In genomic region chr18:61887838-61888237, GRCh38 we compare ENCODE assay signal across 18 cellular contexts. TPM values are rescaled to one million over a fixed set of nuclear protein-coding genes. Genes with fewer than 3 reads are reported as not detected.
A peak's percentile ranks its signal among the peaks of the same experiment; 100 is the strongest.
DNase-seq lines count a peak whose midpoint lies in the region; ATAC-seq and TF ChIP-seq lines count a peak whose summit lies in the region.
"Had no signal": no experiment of that assay in that cellular context is flagged by ENCODE, and none has a peak within 500 bp of the region (broad histone marks: within the 10 kb centered on the region; RNA-seq: fewer than 3 reads in every experiment).

No MANE protein-coding gene starts in this region.

- ATAC-seq in PC-3 (no peak), HG03135 (IDR thresholded peaks at IDR 0.05; ENCODE audit: unreplicated experiment) (no peak)
- ATAC-seq: HCT116 had no signal

- peak; percentile 85 for DNase-seq in DMS53 (lab: John Stamatoyannopoulos, UW)
- DNase-seq in PC-3, result peak; percentile 20
- no peak for DNase-seq in endodermal cell
- DNase-seq in NCI-H2171 (lab: John Stamatoyannopoulos, UW), result no peak
- no peak for DNase-seq in tibial artery
- DNase-seq in DMS 273 treated with DMSO at 0.1 percent for 48 hours (lab: John Stamatoyannopoulos, UW), result no peak
- DNase-seq: CD4-positive, alpha-beta memory T cell; DMS79 treated with DMSO at 0.1 percent for 48 hours; GF-D8; GOT3; H7; KG1 had no signal

- no peaks in the 10 kb centered on the region for H3K9me2 ChIP-seq in PC-3 (replicated peaks; ENCODE audit: low read length)

- H4K20me1 ChIP-seq in PC-3 (ENCODE audit: low read length), result no peaks in the 10 kb centered on the region

- H3K9me3 ChIP-seq in PC-3 (ENCODE audit: low read length) (no peaks in the 10 kb centered on the region), endodermal cell (ENCODE audit: control insufficient read depth, low read length) (no peaks in the 10 kb centered on the region), tibial artery (no peaks in the 10 kb centered on the region)
- H3K9me3 ChIP-seq: BLaER1 had no signal

- no peaks in the 10 kb centered on the region for H3K79me2 ChIP-seq in PC-3 (ENCODE audit: low read length)

- peak overlapping the region; percentile 10; the same call in 1 of the 2 replicates for H3K27ac ChIP-seq in 22Rv1
- H3K27ac ChIP-seq in PC-3 (ENCODE audit: low read length), result no peak overlapping the region
- no peak overlapping the region for H3K27ac ChIP-seq in endodermal cell (ENCODE audit: low read depth, low read length)
- no peak overlapping the region for H3K27ac ChIP-seq in tibial artery
- H3K27ac ChIP-seq: BLaER1 had no signal

- H3K9ac ChIP-seq in PC-3 (ENCODE audit: low read length) (no peak overlapping the region), endodermal cell (ENCODE audit: extremely low read depth, low read length, poor library complexity, severe bottlenecking) (no peak overlapping the region)
- H3K9ac ChIP-seq: BLaER1 had no signal

- no peak overlapping the region for H2AFZ ChIP-seq in PC-3 (ENCODE audit: low read length)

- peaks cover 60% of the 10 kb centered on the region for H3K4me1 Mint-ChIP-seq in endodermal cell

- 95 to 100% methylated on average over 3 to 6 of the region's 6 CpGs for WGBS in endodermal cell (ENCODE audit: insufficient coverage in 1 of 2, insufficient read length in 1 of 2), 2 experiments

- H3K36me3 ChIP-seq in PC-3 (ENCODE audit: low read depth, low read length) (no peaks in the 10 kb centered on the region), endodermal cell (ENCODE audit: control insufficient read depth, insufficient read depth, low read length) (peaks cover 93% of the 10 kb centered on the region), tibial artery (peaks cover 21 to 30% (median 24%) of the 10 kb centered on the region in 3 donors)
- H3K36me3 ChIP-seq: BLaER1 had no signal

- POLR2A ChIA-PET in PC-3 (lab: Charles Lee; ENCODE audit: unreplicated experiment), result no interaction called here

- no peaks in the 10 kb centered on the region for H3K27me3 ChIP-seq in PC-3 (ENCODE audit: low read length)
- no peaks in the 10 kb centered on the region for H3K27me3 ChIP-seq in endodermal cell (ENCODE audit: control insufficient read depth, insufficient read depth, low read length, poor library complexity, severe bottlenecking)
- H3K27me3 ChIP-seq in tibial artery, result no peaks in the 10 kb centered on the region

- no peak overlapping the region for H3K4me3 ChIP-seq in PC-3 (ENCODE audit: low read length)
- H3K4me3 ChIP-seq in endodermal cell (ENCODE audit: low read length), result peak overlapping the region; percentile 46
- H3K4me3 ChIP-seq in tibial artery, result no peak overlapping the region
- H3K4me3 ChIP-seq: BLaER1 had no signal

- peaks cover 82% of the 10 kb centered on the region for H3K36me3 Mint-ChIP-seq in endodermal cell (ENCODE audit: low read depth)
- H3K36me3 Mint-ChIP-seq: CD14-positive monocyte had no signal

- peaks cover 14% of the 10 kb centered on the region for H3K4me1 ChIP-seq in PC-3 (ENCODE audit: insufficient read depth, low read length)
- H3K4me1 ChIP-seq in endodermal cell (ENCODE audit: control insufficient read depth, insufficient read depth, low read length), result peaks cover 3% of the 10 kb centered on the region
- H3K4me1 ChIP-seq in tibial artery, result peaks cover 0 to 75% (median 20%) of the 10 kb centered on the region in 4 donors

- H3K9me3 Mint-ChIP-seq in endodermal cell, result no peaks in the 10 kb centered on the region
- H3K9me3 Mint-ChIP-seq: CD4-positive, alpha-beta memory T cell had no signal

- no peak overlapping the region for H3K27ac Mint-ChIP-seq in endodermal cell
- H3K27ac Mint-ChIP-seq: CD14-positive monocyte; CD4-positive, alpha-beta memory T cell had no signal

- BruUV-seq in PC-3 (replicated peaks; lab: Mats Ljungman, UMichigan), result no TSS peak

- intact Hi-C loops in PC-3 (cut with micrococcal nuclease), result no loop called here
- intact Hi-C loops in tibial artery (cut with DNase I; ENCODE audit: low total_unique reads), result no loop called here

- no peak overlapping the region for H3K4me2 ChIP-seq in PC-3 (ENCODE audit: low read length)

- no peaks in the 10 kb centered on the region for H3F3A ChIP-seq in PC-3 (ENCODE audit: low read length, unreplicated experiment)

- peaks cover 16% of the 10 kb centered on the region for H3K27me3 Mint-ChIP-seq in endodermal cell (ENCODE audit: insufficient read depth)

- TF ChIP-seq CTCF in 22Rv1 (IDR thresholded peaks at IDR 0.05) (no peak), PC-3 (conservative IDR thresholded peaks at IDR 0.05; ENCODE audit: low read depth, low read length) (no peak), endodermal cell (conservative IDR thresholded peaks at IDR 0.05) (no peak), tibial artery (IDR thresholded peaks at IDR 0.05) (no peak)

- CTCF ChIA-PET in PC-3 (lab: Charles Lee), result no interaction called here

- no peak overlapping the region for H3K4me3 Mint-ChIP-seq in endodermal cell
- H3K4me3 Mint-ChIP-seq: CD14-positive monocyte; CD4-positive, alpha-beta memory T cell had no signal

RNA-seq across cellular contexts. Expression of gene RNF152, which starts 5.0 kb away (rescaled TPM):
- total RNA-seq in PC-3 (2014; rRNA removed), result 2.0 and 2.8 TPM in 2 replicates
- 100 to 1,000 TPM in 1 of 2 donors, 10 to 100 TPM in 1; 90.8 to 119 TPM for total RNA-seq in endodermal cell
- 15.9 TPM for polyA plus RNA-seq in endodermal cell (2013, experiment 1 of 2)
- 23.3 TPM for polyA plus RNA-seq in endodermal cell (2013, experiment 2 of 2)
- total RNA-seq: HT-29 had no signal
- polyA plus RNA-seq: CD4-positive, alpha-beta memory T cell had no signal

Comparison
In these comparisons a context has a peak if more than half of its experiments do, and no peak if none do; other contexts are left out.
1. DNase-seq: peak in DMS53 (single experiment) and PC-3 (single experiment); none in endodermal cell (single experiment), NCI-H2171 (single experiment), tibial artery (0 of 2) and DMS 273 treated with DMSO at 0.1 percent for 48 hours (single experiment).
2. RNA of gene RNF152, which starts 5.0 kb away (total RNA-seq): 90.8 to 119 TPM in endodermal cell; 2.0 to 2.8 TPM in PC-3; every median in the first group is over 10 times any median in the second.